ENCODE assay signal across 1 cellular context in genomic region chr2:16680294-16680693, GRCh38.
TF ChIP-seq lines count a peak whose summit lies in the region.

No MANE protein-coding gene starts in this region.

TF ChIP-seq in SK-N-SH treated with all-trans-retinoic acid at 6 μM for 48 hours, 23 proteins besides CTCF, POLR2A, EP300 and RAD21 (continued from another document):
- TF ChIP-seq TSHZ2 (CRISPR knock-in tag; IDR thresholded peaks at IDR 0.05) (no peak), POU6F1 (CRISPR knock-in tag; IDR thresholded peaks at IDR 0.05; ENCODE audit: borderline replicate concordance, low read depth) (no peak), ZNF8 (CRISPR knock-in tag; IDR thresholded peaks at IDR 0.05) (no peak), RARB (CRISPR knock-in tag; IDR thresholded peaks at IDR 0.05) (no peak), CSDC2 (CRISPR knock-in tag; IDR thresholded peaks at IDR 0.05) (no peak), ARNTL (CRISPR knock-in tag; IDR thresholded peaks at IDR 0.05; ENCODE audit: borderline replicate concordance, low read depth) (no peak), ZNF565 (CRISPR knock-in tag; conservative IDR thresholded peaks at IDR 0.05; ENCODE audit: low read depth) (no peak), GLIS3 (CRISPR knock-in tag; IDR thresholded peaks at IDR 0.05) (no peak), ISL1 (CRISPR knock-in tag; IDR thresholded peaks at IDR 0.05) (no peak), SNAI2 (CRISPR knock-in tag; IDR thresholded peaks at IDR 0.05) (no peak)
